ENCODE assay signal across 17 cellular contexts in genomic region chr16:10994571-10994970, GRCh38. TPM values are rescaled to one million over a fixed set of nuclear protein-coding genes. Genes with fewer than 3 reads are reported as not detected.
DNase-seq lines count a peak whose midpoint lies in the region; ATAC-seq and TF ChIP-seq lines count a peak whose summit lies in the region.
"Had no signal": no experiment of that assay in that cellular context is flagged by ENCODE, and none has a peak within 500 bp of the region (broad histone marks: within the 10 kb centered on the region; RNA-seq: fewer than 3 reads in every experiment).

No MANE protein-coding gene starts in this region.

- H3K36me3 ChIP-seq in neural progenitor cell (no peaks in the 10 kb centered on the region), left ventricle myocardium inferior (peaks cover 48% of the 10 kb centered on the region)

- H3K4me3 ChIP-seq in neural progenitor cell = no peak overlapping the region
- no peak overlapping the region for H3K4me3 ChIP-seq in left ventricle myocardium inferior
- H3K4me3 ChIP-seq: BLaER1 treated with 17β-estradiol and CSF1 and Interleukin-3, amounts not matched to agents 10 nM and 100 nM had no signal

- no peaks in the 10 kb centered on the region for H3K9me3 Mint-ChIP-seq in activated naive CD8-positive, alpha-beta T cell treated with anti-CD3 and anti-CD28 coated beads, Interleukin-2, amount 10 ng/mL, durations not matched to agents 7 days and 5 days
- no peaks in the 10 kb centered on the region for H3K9me3 Mint-ChIP-seq in activated naive CD8-positive, alpha-beta T cell treated with anti-CD3 and anti-CD28 coated beads, Interleukin-2, amount 50 U/mL, for 24 hours
- no peaks in the 10 kb centered on the region for H3K9me3 Mint-ChIP-seq in activated T-helper 1 cell treated with anti-CD3 and anti-CD28 coated beads, Interleukin-12 subunit alpha, Interleukin-12 subunit beta, Interleukin-2, Interleukin-4 antibody, amounts not matched to agents 30 ng/mL and 10 ng/mL and 1 ng/mL, durations not matched to agents 14 hours and 24 hours and 36 hours
- H3K9me3 Mint-ChIP-seq in neural progenitor cell = no peaks in the 10 kb centered on the region
- peaks cover 1 to 8% of the 10 kb centered on the region in 2 donors for H3K9me3 Mint-ChIP-seq in stimulated activated naive B cell treated with anti-CD40 and anti-IgM and Interleukin-4, amounts not matched to agents 10 μg/mL and 1 μg/mL and 100 μg/mL, for 72 hours
- H3K9me3 Mint-ChIP-seq: CD8-positive, alpha-beta T cell had no signal

- H3K27ac Mint-ChIP-seq in activated naive CD8-positive, alpha-beta T cell treated with anti-CD3 and anti-CD28 coated beads, Interleukin-2, amount 10 ng/mL, durations not matched to agents 7 days and 5 days = peak overlapping the region; percentile 49
- H3K27ac Mint-ChIP-seq in activated naive CD8-positive, alpha-beta T cell treated with anti-CD3 and anti-CD28 coated beads, Interleukin-2, amount 50 U/mL, for 24 hours = no peak overlapping the region
- peak overlapping the region; percentile 32 for H3K27ac Mint-ChIP-seq in activated T-helper 1 cell treated with anti-CD3 and anti-CD28 coated beads, Interleukin-12 subunit alpha, Interleukin-12 subunit beta, Interleukin-2, Interleukin-4 antibody, amounts not matched to agents 30 ng/mL and 10 ng/mL and 1 ng/mL, durations not matched to agents 14 hours and 24 hours and 36 hours
- H3K27ac Mint-ChIP-seq in neural progenitor cell = peak overlapping the region; percentile 30
- H3K27ac Mint-ChIP-seq in stimulated activated naive B cell treated with anti-CD40 and anti-IgM and Interleukin-4, amounts not matched to agents 10 μg/mL and 1 μg/mL and 100 μg/mL, for 72 hours = peak overlapping the region; percentile 93
- H3K27ac Mint-ChIP-seq: B cell; CD8-positive, alpha-beta T cell had no signal

- H4K20me1 ChIP-seq in neural progenitor cell (ENCODE audit: low read depth) = no peaks in the 10 kb centered on the region

- H3F3A ChIP-seq in neural progenitor cell (ENCODE audit: low read depth) = no peaks in the 10 kb centered on the region

- H3K27ac ChIP-seq in neural progenitor cell (no peak overlapping the region), left ventricle myocardium inferior (replicated peaks) (no peak overlapping the region)
- H3K27ac ChIP-seq: HL-60 had no signal

- intact Hi-C loops in activated T-helper 1 cell treated with anti-CD3 and anti-CD28 coated beads, Interleukin-12 subunit alpha, Interleukin-12 subunit beta, Interleukin-2, Interleukin-4 antibody, amounts not matched to agents 30 ng/mL and 10 ng/mL and 1 ng/mL, durations not matched to agents 14 hours and 24 hours and 36 hours (cut with micrococcal nuclease) = no loop called here
- intact Hi-C loops in left ventricle myocardium inferior (cut with micrococcal nuclease) = no loop called here

- POLR2A ChIA-PET in activated naive CD8-positive, alpha-beta T cell treated with anti-CD3 and anti-CD28 coated beads, Interleukin-2, amount 10 ng/mL, durations not matched to agents 7 days and 5 days (lab: Charles Lee) = interaction anchor here (0.6 to 0.7 kb wide), 2 partner anchors 42 to 380 kb away, joined by 3 read pairs; no protein-coding TSS in a partner anchor

- H3K4me1 Mint-ChIP-seq in activated naive CD8-positive, alpha-beta T cell treated with anti-CD3 and anti-CD28 coated beads, Interleukin-2, amount 10 ng/mL, durations not matched to agents 7 days and 5 days = peaks cover 72% of the 10 kb centered on the region
- H3K4me1 Mint-ChIP-seq in activated naive CD8-positive, alpha-beta T cell treated with anti-CD3 and anti-CD28 coated beads, Interleukin-2, amount 50 U/mL, for 24 hours = peaks cover 42% of the 10 kb centered on the region
- H3K4me1 Mint-ChIP-seq in activated T-helper 1 cell treated with anti-CD3 and anti-CD28 coated beads, Interleukin-12 subunit alpha, Interleukin-12 subunit beta, Interleukin-2, Interleukin-4 antibody, amounts not matched to agents 30 ng/mL and 10 ng/mL and 1 ng/mL, durations not matched to agents 14 hours and 24 hours and 36 hours (ENCODE audit: low read depth) = peaks cover 89% of the 10 kb centered on the region
- peaks cover 27% of the 10 kb centered on the region for H3K4me1 Mint-ChIP-seq in neural progenitor cell
- H3K4me1 Mint-ChIP-seq in stimulated activated naive B cell treated with anti-CD40 and anti-IgM and Interleukin-4, amounts not matched to agents 10 μg/mL and 1 μg/mL and 100 μg/mL, for 72 hours = peaks cover 67 to 92% of the 10 kb centered on the region in 2 donors
- H3K4me1 Mint-ChIP-seq: B cell had no signal

- no peak for DNase-seq in activated naive CD8-positive, alpha-beta T cell treated with anti-CD3 and anti-CD28 coated beads, Interleukin-2, amount 10 ng/mL, durations not matched to agents 7 days and 5 days
- no peak for DNase-seq in activated naive CD8-positive, alpha-beta T cell treated with anti-CD3 and anti-CD28 coated beads, Interleukin-2, amount 50 U/mL, for 24 hours
- DNase-seq in activated T-helper 1 cell treated with anti-CD3 and anti-CD28 coated beads, Interleukin-12 subunit alpha, Interleukin-12 subunit beta, Interleukin-2, Interleukin-4 antibody, amounts not matched to agents 30 ng/mL and 10 ng/mL and 1 ng/mL, durations not matched to agents 14 hours and 24 hours and 36 hours (ENCODE audit: low spot score) = no peak
- DNase-seq in neural progenitor cell (ENCODE audit: low spot score) (no peak), left ventricle myocardium inferior (no peak)
- no peak for DNase-seq in stimulated activated naive B cell treated with anti-CD40 and anti-IgM and Interleukin-4, amounts not matched to agents 10 μg/mL and 1 μg/mL and 100 μg/mL, for 72 hours
- no peak for DNase-seq in stimulated activated CD4-positive, alpha-beta T cell treated with anti-CD3 and anti-CD28 coated beads, Interleukin-4, amount 100 ng/mL, for 24 hours
- DNase-seq: Calu3; CD8-positive, alpha-beta T cell; DMS79 treated with DMSO at 0.1 percent for 48 hours; GF-D8; GOT3; H7 had no signal

- H3K27me3 ChIP-seq in neural progenitor cell (no peaks in the 10 kb centered on the region), left ventricle myocardium inferior (ENCODE audit: low read depth) (no peaks in the 10 kb centered on the region)
- H3K27me3 ChIP-seq: BLaER1 treated with 17β-estradiol and CSF1 and Interleukin-3, amounts not matched to agents 10 nM and 100 nM had no signal

- no peak overlapping the region for H3K4me3 Mint-ChIP-seq in activated naive CD8-positive, alpha-beta T cell treated with anti-CD3 and anti-CD28 coated beads, Interleukin-2, amount 10 ng/mL, durations not matched to agents 7 days and 5 days
- no peak overlapping the region for H3K4me3 Mint-ChIP-seq in activated naive CD8-positive, alpha-beta T cell treated with anti-CD3 and anti-CD28 coated beads, Interleukin-2, amount 50 U/mL, for 24 hours
- H3K4me3 Mint-ChIP-seq in activated T-helper 1 cell treated with anti-CD3 and anti-CD28 coated beads, Interleukin-12 subunit alpha, Interleukin-12 subunit beta, Interleukin-2, Interleukin-4 antibody, amounts not matched to agents 30 ng/mL and 10 ng/mL and 1 ng/mL, durations not matched to agents 14 hours and 24 hours and 36 hours = no peak overlapping the region
- no peak overlapping the region for H3K4me3 Mint-ChIP-seq in neural progenitor cell
- peak overlapping the region in 1 of 2 donors; percentile 23 for H3K4me3 Mint-ChIP-seq in stimulated activated naive B cell treated with anti-CD40 and anti-IgM and Interleukin-4, amounts not matched to agents 10 μg/mL and 1 μg/mL and 100 μg/mL, for 72 hours
- H3K4me3 Mint-ChIP-seq: B cell; CD8-positive, alpha-beta T cell had no signal

- H2AFZ ChIP-seq in neural progenitor cell (replicated peaks) = no peak overlapping the region

- H3K9me3 ChIP-seq in neural progenitor cell (ENCODE audit: low read depth) = no peaks in the 10 kb centered on the region
- no peaks in the 10 kb centered on the region for H3K9me3 ChIP-seq in left ventricle myocardium inferior (replicated peaks)
- H3K9me3 ChIP-seq: BLaER1 treated with 17β-estradiol and CSF1 and Interleukin-3, amounts not matched to agents 10 nM and 100 nM had no signal

- no peak overlapping the region for H3K9ac ChIP-seq in neural progenitor cell
- H3K9ac ChIP-seq: BLaER1 treated with 17β-estradiol and CSF1 and Interleukin-3, amounts not matched to agents 10 nM and 100 nM had no signal

- no peak for ATAC-seq in activated naive CD8-positive, alpha-beta T cell treated with anti-CD3 and anti-CD28 coated beads, Interleukin-2, amount 10 ng/mL, durations not matched to agents 7 days and 5 days (ENCODE audit: low read depth)
- ATAC-seq in activated naive CD8-positive, alpha-beta T cell treated with anti-CD3 and anti-CD28 coated beads, Interleukin-2, amount 50 U/mL, for 24 hours = no peak
- ATAC-seq in stimulated activated naive B cell treated with anti-CD40 and anti-IgM and Interleukin-4, amounts not matched to agents 10 μg/mL and 1 μg/mL and 100 μg/mL, for 72 hours (replicated peaks) = no peak
- ATAC-seq: CD8-positive, alpha-beta T cell; HCT116 had no signal

- no peaks in the 10 kb centered on the region for H3K27me3 Mint-ChIP-seq in activated naive CD8-positive, alpha-beta T cell treated with anti-CD3 and anti-CD28 coated beads, Interleukin-2, amount 10 ng/mL, durations not matched to agents 7 days and 5 days
- H3K27me3 Mint-ChIP-seq in activated naive CD8-positive, alpha-beta T cell treated with anti-CD3 and anti-CD28 coated beads, Interleukin-2, amount 50 U/mL, for 24 hours = no peaks in the 10 kb centered on the region
- peaks cover 2% of the 10 kb centered on the region for H3K27me3 Mint-ChIP-seq in activated T-helper 1 cell treated with anti-CD3 and anti-CD28 coated beads, Interleukin-12 subunit alpha, Interleukin-12 subunit beta, Interleukin-2, Interleukin-4 antibody, amounts not matched to agents 30 ng/mL and 10 ng/mL and 1 ng/mL, durations not matched to agents 14 hours and 24 hours and 36 hours (ENCODE audit: insufficient read depth)
- H3K27me3 Mint-ChIP-seq in neural progenitor cell (ENCODE audit: insufficient read depth, low read depth) = peaks cover 8% of the 10 kb centered on the region
- no peaks in the 10 kb centered on the region for H3K27me3 Mint-ChIP-seq in stimulated activated naive B cell treated with anti-CD40 and anti-IgM and Interleukin-4, amounts not matched to agents 10 μg/mL and 1 μg/mL and 100 μg/mL, for 72 hours
- H3K27me3 Mint-ChIP-seq: B cell had no signal

- no peaks in the 10 kb centered on the region for H3K79me2 ChIP-seq in neural progenitor cell (ENCODE audit: low read depth)

- TF ChIP-seq CTCF in neural progenitor cell (IDR thresholded peaks at IDR 0.05) = no peak
- no peak for TF ChIP-seq CTCF in left ventricle myocardium inferior (IDR thresholded peaks at IDR 0.05; ENCODE audit: borderline replicate concordance)

- H3K4me2 ChIP-seq in neural progenitor cell = no peak overlapping the region

- H3K36me3 Mint-ChIP-seq in activated naive CD8-positive, alpha-beta T cell treated with anti-CD3 and anti-CD28 coated beads, Interleukin-2, amount 10 ng/mL, durations not matched to agents 7 days and 5 days = peaks cover 69% of the 10 kb centered on the region
- peaks cover 44% of the 10 kb centered on the region for H3K36me3 Mint-ChIP-seq in activated naive CD8-positive, alpha-beta T cell treated with anti-CD3 and anti-CD28 coated beads, Interleukin-2, amount 50 U/mL, for 24 hours (ENCODE audit: low read depth)
- H3K36me3 Mint-ChIP-seq in activated T-helper 1 cell treated with anti-CD3 and anti-CD28 coated beads, Interleukin-12 subunit alpha, Interleukin-12 subunit beta, Interleukin-2, Interleukin-4 antibody, amounts not matched to agents 30 ng/mL and 10 ng/mL and 1 ng/mL, durations not matched to agents 14 hours and 24 hours and 36 hours (ENCODE audit: low read depth) = peaks cover 52% of the 10 kb centered on the region
- H3K36me3 Mint-ChIP-seq in neural progenitor cell = peaks cover 13% of the 10 kb centered on the region
- H3K36me3 Mint-ChIP-seq in stimulated activated naive B cell treated with anti-CD40 and anti-IgM and Interleukin-4, amounts not matched to agents 10 μg/mL and 1 μg/mL and 100 μg/mL, for 72 hours = peaks cover 79 to 88% of the 10 kb centered on the region in 2 donors

- H3K4me1 ChIP-seq in neural progenitor cell = no peaks in the 10 kb centered on the region
- H3K4me1 ChIP-seq in left ventricle myocardium inferior = peaks cover 12% of the 10 kb centered on the region

RNA-seq across cellular contexts. Expression of gene CLEC16A, which starts 50.2 kb away (rescaled TPM):
- 10 to 100 TPM; 31.1 to 34.1 TPM for total RNA-seq in activated naive CD8-positive, alpha-beta T cell treated with anti-CD3 and anti-CD28 coated beads, Interleukin-2, amount 10 ng/mL, durations not matched to agents 7 days and 5 days
- 36.3 and 37.4 TPM in 2 replicates for total RNA-seq in activated T-helper 1 cell treated with anti-CD3 and anti-CD28 coated beads, Interleukin-12 subunit alpha, Interleukin-12 subunit beta, Interleukin-2, Interleukin-4 antibody, amounts not matched to agents 30 ng/mL and 10 ng/mL and 1 ng/mL, durations not matched to agents 14 hours and 24 hours and 36 hours
- total RNA-seq in neural progenitor cell (ENCODE audit: low replicate concordance) (7.8 and 11.9 TPM in 2 replicates), left ventricle myocardium inferior (24.6 TPM)

RNA-seq across cellular contexts. Expression of gene DEXI, which starts 52.3 kb away (rescaled TPM):
- 10 to 100 TPM; 31.4 to 32.3 TPM for total RNA-seq in activated naive CD8-positive, alpha-beta T cell treated with anti-CD3 and anti-CD28 coated beads, Interleukin-2, amount 10 ng/mL, durations not matched to agents 7 days and 5 days
- total RNA-seq in activated T-helper 1 cell treated with anti-CD3 and anti-CD28 coated beads, Interleukin-12 subunit alpha, Interleukin-12 subunit beta, Interleukin-2, Interleukin-4 antibody, amounts not matched to agents 30 ng/mL and 10 ng/mL and 1 ng/mL, durations not matched to agents 14 hours and 24 hours and 36 hours = 36.2 and 40.8 TPM in 2 replicates
- total RNA-seq in neural progenitor cell (ENCODE audit: low replicate concordance) (16.4 and 45.9 TPM in 2 replicates), left ventricle myocardium inferior (110 TPM)
